ENCODE assay signal across 22 cellular contexts in genomic region chr4:127660486-127660885, GRCh38.
"Had no signal": no experiment of that assay in that cellular context is flagged by ENCODE, and none has a peak within 500 bp of the region (broad histone marks: within the 10 kb centered on the region; RNA-seq: fewer than 3 reads in every experiment).

No MANE protein-coding gene starts in this region.

- H3K27me3 ChIP-seq: foreskin keratinocyte, hepatocyte, sigmoid colon, stomach had no signal

- H3K4me2 ChIP-seq: hepatocyte had no signal

- ATAC-seq: foreskin keratinocyte; left cardiac atrium; lower lobe of right lung; natural killer cell treated with Interleukin-12 subunit alpha and Interleukin-12 subunit beta and Interleukin-15 and Interleukin-18, amount 100 ng/mL, for 72 hours; psoas muscle had no signal

- FAIRE-seq: kidney had no signal

- H3K27me3 Mint-ChIP-seq: memory B cell; natural killer cell treated with Interleukin-12 subunit alpha and Interleukin-12 subunit beta and Interleukin-15 and Interleukin-18, amount 100 ng/mL, for 72 hours had no signal

- DNase-seq: cortex of kidney; effector memory CD4-positive, alpha-beta T cell; erythroblast; foreskin keratinocyte; head of caudate nucleus; kidney; left cardiac atrium; left ventricle myocardium inferior; lower lobe of right lung; psoas muscle; sigmoid colon; stimulated activated CD4-positive, alpha-beta T cell treated with anti-CD3 and anti-CD28 coated beads, Interleukin-12 subunit alpha, Interleukin-12 subunit beta, amount 100 ng/mL, for 4 hours; stimulated activated naive CD4-positive, alpha-beta T cell; stomach; substantia nigra; trophoblast cell had no signal

- H2AFZ ChIP-seq: hepatocyte, parathyroid adenoma had no signal

- H3K79me2 ChIP-seq: hepatocyte, parathyroid adenoma had no signal

- H3K4me3 ChIP-seq: hepatocyte, left ventricle myocardium inferior, lower lobe of right lung, psoas muscle, sigmoid colon, skin epidermis, stomach had no signal

- H3K4me1 ChIP-seq: left ventricle myocardium inferior, lower lobe of right lung, parathyroid adenoma, psoas muscle, sigmoid colon, stomach had no signal

- H3K9me3 ChIP-seq: left ventricle myocardium inferior, lower lobe of right lung, psoas muscle, sigmoid colon, stomach had no signal

- H3K36me3 ChIP-seq: left ventricle myocardium inferior had no signal

- H3K4me1 Mint-ChIP-seq: memory B cell, mesothelial cell of epicardium had no signal

- H3K27ac Mint-ChIP-seq: memory B cell; mesothelial cell of epicardium; natural killer cell treated with Interleukin-12 subunit alpha and Interleukin-12 subunit beta and Interleukin-15 and Interleukin-18, amount 100 ng/mL, for 72 hours had no signal

- H3K36me3 Mint-ChIP-seq: memory B cell; natural killer cell treated with Interleukin-12 subunit alpha and Interleukin-12 subunit beta and Interleukin-15 and Interleukin-18, amount 100 ng/mL, for 72 hours had no signal

- H3K9me3 Mint-ChIP-seq: memory B cell had no signal

- H3K4me3 Mint-ChIP-seq: memory B cell; mesothelial cell of epicardium; natural killer cell treated with Interleukin-12 subunit alpha and Interleukin-12 subunit beta and Interleukin-15 and Interleukin-18, amount 100 ng/mL, for 72 hours had no signal

- H3K9ac ChIP-seq: parathyroid adenoma had no signal

- H3K27ac ChIP-seq: foreskin keratinocyte, hepatocyte, left ventricle myocardium inferior, lower lobe of right lung, parathyroid adenoma, psoas muscle, sigmoid colon, skin epidermis, stomach had no signal
